21 cellular contexts compared by ENCODE assay signal in the genomic region with DNA sequence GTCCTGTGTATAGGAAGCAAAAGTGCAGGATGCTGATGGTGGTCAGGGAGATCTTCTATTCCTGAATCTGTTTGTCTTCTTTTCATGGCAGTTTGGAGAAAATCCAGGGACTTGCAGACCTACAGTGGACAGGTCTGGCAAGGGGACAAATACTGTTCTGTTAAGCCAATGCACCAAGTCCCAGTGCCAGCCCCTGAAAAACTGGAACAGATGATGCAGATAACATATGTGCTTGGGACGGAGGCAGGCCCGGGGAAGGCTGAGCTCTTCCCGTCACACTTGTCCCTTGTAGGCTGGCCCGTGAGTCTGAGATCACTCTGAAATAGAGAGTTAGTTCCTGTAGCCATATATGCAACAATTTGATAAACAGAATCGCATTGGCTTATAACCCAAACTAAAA.
"Had no signal": no experiment of that assay in that cellular context is flagged by ENCODE, and none has a peak within 500 bp of the region (broad histone marks: within the 10 kb centered on the region; RNA-seq: fewer than 3 reads in every experiment).

No MANE protein-coding gene starts in this region.

- H3K9me3 Mint-ChIP-seq: neural progenitor cell; stimulated activated naive B cell treated with anti-CD40 and anti-IgM and Interleukin-4, amounts not matched to agents 10 μg/mL and 1 μg/mL and 100 μg/mL, for 72 hours; stimulated activated naive CD8-positive, alpha-beta T cell treated with anti-CD3 and anti-CD28 coated beads, Interleukin-15, Interleukin-2, amounts not matched to agents 100 ng/mL and 50 ng/mL, for 24 hours had no signal

- H3K36me3 Mint-ChIP-seq: natural killer cell treated with Interleukin-12 subunit alpha and Interleukin-12 subunit beta and Interleukin-15 and Interleukin-18, amount 100 ng/mL, for 72 hours; neural progenitor cell; stimulated activated effector memory CD8-positive, alpha-beta T cell treated with anti-CD3 and anti-CD28 coated beads, Interleukin-12 subunit alpha, Interleukin-12 subunit beta, amount 100 ng/mL, for 72 hours; stimulated activated naive B cell treated with anti-CD40 and anti-IgM and Interleukin-4, amounts not matched to agents 10 μg/mL and 1 μg/mL and 100 μg/mL, for 72 hours had no signal

- H3K4me1 Mint-ChIP-seq: stimulated activated effector memory CD8-positive, alpha-beta T cell treated with anti-CD3 and anti-CD28 coated beads, Interleukin-12 subunit alpha, Interleukin-12 subunit beta, amount 100 ng/mL, for 72 hours had no signal

- H3K4me3 Mint-ChIP-seq: natural killer cell treated with Interleukin-12 subunit alpha and Interleukin-12 subunit beta and Interleukin-15 and Interleukin-18, amount 100 ng/mL, for 72 hours; neural progenitor cell; stimulated activated effector memory CD8-positive, alpha-beta T cell treated with anti-CD3 and anti-CD28 coated beads, Interleukin-12 subunit alpha, Interleukin-12 subunit beta, amount 100 ng/mL, for 72 hours; stimulated activated naive B cell treated with anti-CD40 and anti-IgM and Interleukin-4, amounts not matched to agents 10 μg/mL and 1 μg/mL and 100 μg/mL, for 72 hours; stimulated activated naive CD8-positive, alpha-beta T cell treated with anti-CD3 and anti-CD28 coated beads, Interleukin-15, Interleukin-2, amounts not matched to agents 100 ng/mL and 50 ng/mL, for 24 hours had no signal

- H3K27me3 Mint-ChIP-seq: natural killer cell treated with Interleukin-12 subunit alpha and Interleukin-12 subunit beta and Interleukin-15 and Interleukin-18, amount 100 ng/mL, for 72 hours; progenitor cell of endocrine pancreas; stimulated activated naive B cell treated with anti-CD40 and anti-IgM and Interleukin-4, amounts not matched to agents 10 μg/mL and 1 μg/mL and 100 μg/mL, for 72 hours; stimulated activated naive CD8-positive, alpha-beta T cell treated with anti-CD3 and anti-CD28 coated beads, Interleukin-15, Interleukin-2, amounts not matched to agents 100 ng/mL and 50 ng/mL, for 24 hours had no signal

- H3K27ac Mint-ChIP-seq: natural killer cell treated with Interleukin-12 subunit alpha and Interleukin-12 subunit beta and Interleukin-15 and Interleukin-18, amount 100 ng/mL, for 72 hours; neural progenitor cell; progenitor cell of endocrine pancreas; stimulated activated effector memory CD8-positive, alpha-beta T cell treated with anti-CD3 and anti-CD28 coated beads, Interleukin-12 subunit alpha, Interleukin-12 subunit beta, amount 100 ng/mL, for 72 hours; stimulated activated naive B cell treated with anti-CD40 and anti-IgM and Interleukin-4, amounts not matched to agents 10 μg/mL and 1 μg/mL and 100 μg/mL, for 72 hours; stimulated activated naive CD8-positive, alpha-beta T cell treated with anti-CD3 and anti-CD28 coated beads, Interleukin-15, Interleukin-2, amounts not matched to agents 100 ng/mL and 50 ng/mL, for 24 hours had no signal

- DNase-seq: occipital lobe; ovary; psoas muscle; right lobe of liver; sigmoid colon; small intestine; stimulated activated CD4-positive, alpha-beta T cell treated with anti-CD3 and anti-CD28 coated beads, Interleukin-15, amount 100 ng/mL, for 24 hours; stimulated activated CD4-positive, alpha-beta T cell treated with anti-CD3 and anti-CD28 coated beads, Interleukin-2, amount 100 ng/mL, for 24 hours; stimulated activated CD4-positive, alpha-beta T cell treated with anti-CD3 and anti-CD28 coated beads, Interleukin-2, amount 100 ng/mL, for 48 hours; stimulated activated CD4-positive, alpha-beta T cell treated with anti-CD3 and anti-CD28 coated beads, Interleukin-4, amount 100 ng/mL, for 24 hours; stimulated activated naive B cell treated with anti-CD40 and anti-IgM and Interleukin-4, amounts not matched to agents 10 μg/mL and 1 μg/mL and 100 μg/mL, for 72 hours; stimulated activated naive CD4-positive, alpha-beta T cell treated with Interleukin-2 at 50 U/mL for 16 hours; stomach; thyroid gland; trophoblast cell; upper lobe of left lung had no signal
